In genomic region chr2:121804340-121804739, GRCh38 we compare ENCODE assay signal across 9 cellular contexts. TPM values are rescaled to one million over a fixed set of nuclear protein-coding genes. Genes with fewer than 3 reads are reported as not detected.
A peak's percentile ranks its signal among the peaks of the same experiment; 100 is the strongest.
DNase-seq lines count a peak whose midpoint lies in the region; ATAC-seq, FAIRE-seq and TF ChIP-seq lines count a peak whose summit lies in the region.
"Had no signal": no experiment of that assay in that cellular context is flagged by ENCODE, and none has a peak within 500 bp of the region (broad histone marks: within the 10 kb centered on the region; RNA-seq: fewer than 3 reads in every experiment).

No MANE protein-coding gene starts in this region.

- peaks cover 10% of the 10 kb centered on the region; the same call in 1 of the 2 replicates for H3K9me3 ChIP-seq in SU-DHL-6 (ENCODE audit: insufficient read depth, low read length)

- peak overlapping the region; percentile 52 for H2AFZ ChIP-seq in SU-DHL-6 (ENCODE audit: low read depth, low read length, severe bottlenecking)

- CTCF ChIA-PET in GM10248 (lab: Yijun Ruan, JAX): no interaction called here

- H3K4me3 ChIP-seq in SU-DHL-6 (ENCODE audit: insufficient read depth, low read length, poor library complexity, severe bottlenecking): peak overlapping the region; percentile 44

- H4K20me1 ChIP-seq in SU-DHL-6 (ENCODE audit: low read depth, low read length): no peaks in the 10 kb centered on the region

- POLR2A ChIA-PET in GM10248 (lab: Yijun Ruan, JAX): no interaction called here

- H3K27ac ChIP-seq in SU-DHL-6 (ENCODE audit: low read depth, low read length): peak overlapping the region; percentile 73
- H3K27ac ChIP-seq: epithelial cell of prostate had no signal

- H3K36me3 ChIP-seq in SU-DHL-6 (ENCODE audit: low read length): no peaks in the 10 kb centered on the region

- no peaks in the 10 kb centered on the region for H3K27me3 ChIP-seq in SU-DHL-6 (ENCODE audit: low read length)

- H3K9me2 ChIP-seq in SU-DHL-6 (replicated peaks; ENCODE audit: insufficient read depth, low read length): no peaks in the 10 kb centered on the region

- TF ChIP-seq CTCF in GM10248 (IDR thresholded peaks at IDR 0.05; ENCODE audit: control extremely low read depth, extremely low read depth, low read depth, missing control alignments): no peak
- TF ChIP-seq CTCF in SU-DHL-6 (IDR thresholded peaks at IDR 0.05; ENCODE audit: insufficient read depth, low read length, poor library complexity, severe bottlenecking): no peak

- peak overlapping the region; percentile 11 for H3K9ac ChIP-seq in SU-DHL-6 (ENCODE audit: low read length)

- no peak for FAIRE-seq in HTR-8/SVneo (lab: Jason Lieb, UNC)

- H3F3A ChIP-seq in SU-DHL-6 (ENCODE audit: insufficient read depth): peaks cover 9% of the 10 kb centered on the region; the same call in 1 of the 2 replicates

- ATAC-seq in HG02588 (IDR thresholded peaks at IDR 0.05; ENCODE audit: unreplicated experiment): peak; percentile 72

- DNase-seq in GM10248 (ENCODE audit: extremely low spot score) (peak; percentile 36), NCI-H128 (lab: John Stamatoyannopoulos, UW; ENCODE audit: unreplicated experiment) (peak; percentile 25), HTR-8/SVneo (ENCODE audit: insufficient read length, low spot score) (no peak), ureter (ENCODE audit: low spot score) (no peak), superior temporal gyrus (ENCODE audit: extremely low spot score) (no peak)
- no peak for DNase-seq in stimulated activated CD4-positive, alpha-beta T cell treated with anti-CD3 and anti-CD28 coated beads, Interleukin-1b, Interleukin-23, amount 100 ng/mL, for 48 hours

- peak overlapping the region; percentile 56 for H3K4me2 ChIP-seq in SU-DHL-6 (ENCODE audit: low read depth, low read length, poor library complexity, severe bottlenecking)

- no peaks in the 10 kb centered on the region for H3K79me2 ChIP-seq in SU-DHL-6 (ENCODE audit: insufficient read depth, low read length)

RNA-seq across cellular contexts. Expression of gene TSN, which starts 48.9 kb away (rescaled TPM):
- 66.6 TPM for total RNA-seq in ureter

Comparison
In these comparisons a context has a peak if more than half of its experiments do, and no peak if none do; other contexts are left out.
1. DNase-seq: peak in GM10248 (single experiment) and NCI-H128 (single experiment); none in HTR-8/SVneo (single experiment), ureter (single experiment), superior temporal gyrus (single experiment) and stimulated activated CD4-positive, alpha-beta T cell treated with anti-CD3 and anti-CD28 coated beads, Interleukin-1b, Interleukin-23, amount 100 ng/mL, for 48 hours (single experiment).